In genomic region chr4:21554036-21554435, GRCh38 we compare ENCODE assay signal across 19 cellular contexts.
"Had no signal": no experiment of that assay in that cellular context is flagged by ENCODE, and none has a peak within 500 bp of the region (broad histone marks: within the 10 kb centered on the region; RNA-seq: fewer than 3 reads in every experiment).

No MANE protein-coding gene starts in this region.

- ATAC-seq: heart right ventricle; mucosa of descending colon; naive thymus-derived CD8-positive, alpha-beta T cell; stimulated activated naive B cell treated with anti-CD40 and anti-IgM and Interleukin-4, amounts not matched to agents 10 μg/mL and 1 μg/mL and 100 μg/mL, for 72 hours; stimulated activated naive CD8-positive, alpha-beta T cell treated with anti-CD3 and anti-CD28 coated beads, Interleukin-15, amount 100 ng/mL, for 72 hours had no signal

- H3K4me3 ChIP-seq: dorsolateral prefrontal cortex, heart right ventricle, mucosa of descending colon, right atrium auricular region, sigmoid colon, skin epidermis, testis, tibial nerve had no signal

- H3K4me1 ChIP-seq: heart right ventricle, right atrium auricular region, testis, tibial nerve had no signal

- H3K27me3 ChIP-seq: dorsolateral prefrontal cortex, heart right ventricle, neutrophil, right atrium auricular region, sigmoid colon, testis, tibial nerve had no signal

- H3K9me3 ChIP-seq: heart right ventricle, mucosa of descending colon, neutrophil, right atrium auricular region, sigmoid colon, testis, tibial nerve had no signal

- DNase-seq: cortex of kidney; dorsolateral prefrontal cortex; effector CD8-positive, alpha-beta T cell; heart right ventricle; hypothalamus; kidney glomerular epithelial cell; mucosa of descending colon; naive thymus-derived CD8-positive, alpha-beta T cell; posterior cingulate gyrus; sigmoid colon; stimulated activated CD4-positive, alpha-beta T cell treated with anti-CD3 and anti-CD28 coated beads, Interleukin-2, amount 100 ng/mL, for 24 hours; stimulated activated CD4-positive, alpha-beta T cell treated with anti-CD3 and anti-CD28 coated beads, Interleukin-4, amount 100 ng/mL, for 4 hours; stimulated activated naive B cell treated with anti-CD40 and anti-IgM and Interleukin-4, amounts not matched to agents 10 μg/mL and 1 μg/mL and 100 μg/mL, for 72 hours; stimulated activated naive CD8-positive, alpha-beta T cell treated with anti-CD3 and anti-CD28 coated beads, Interleukin-15, amount 100 ng/mL, for 72 hours; testis had no signal

- H3K36me3 ChIP-seq: heart right ventricle, neutrophil, right atrium auricular region, sigmoid colon, tibial nerve had no signal
